ENCODE assay signal across 8 cellular contexts in the genomic region with DNA sequence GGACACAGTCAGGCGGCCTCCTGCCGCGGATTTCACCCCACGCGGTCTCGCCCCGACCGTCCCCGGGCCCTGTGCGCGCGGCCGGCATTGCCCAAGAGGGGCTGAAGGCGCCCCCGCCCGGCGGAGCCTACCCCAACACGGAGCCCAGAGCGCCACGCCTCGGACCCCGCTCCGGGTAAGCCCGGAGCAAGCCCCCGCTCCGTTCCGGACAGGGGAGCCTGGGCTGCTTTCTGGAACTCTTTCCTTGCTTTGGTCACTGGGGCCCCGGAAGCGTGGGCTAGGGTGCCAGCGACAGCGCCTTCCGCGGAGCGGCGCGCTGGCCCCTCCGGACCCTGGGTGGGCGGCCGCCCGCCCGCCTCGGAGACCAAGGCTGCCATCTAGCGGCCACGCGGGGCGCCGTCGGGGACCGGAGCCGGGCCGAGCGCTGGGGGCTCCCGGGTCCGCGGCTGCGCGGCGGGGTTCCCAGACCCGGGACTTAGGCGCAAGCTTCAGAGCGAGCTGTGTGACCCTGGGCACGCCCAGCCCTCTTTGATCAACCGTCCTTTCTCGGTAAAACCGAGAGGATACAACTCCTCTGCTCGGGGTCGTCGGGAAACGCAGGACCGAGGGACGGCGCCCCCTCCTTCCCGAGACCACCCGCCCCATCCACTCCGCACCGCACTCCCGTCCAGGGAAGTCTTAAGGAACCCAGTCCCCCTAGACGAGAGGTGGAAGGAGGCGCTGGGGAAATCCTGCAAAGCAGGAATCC. TPM values are rescaled to one million over a fixed set of nuclear protein-coding genes. Genes with fewer than 3 reads are reported as not detected.
A peak's percentile ranks its signal among the peaks of the same experiment; 100 is the strongest.
DNase-seq lines count a peak whose midpoint lies in the region; TF ChIP-seq lines count a peak whose summit lies in the region.

No MANE protein-coding gene starts in this region.

- H3K4me1 ChIP-seq in tibial artery: peaks cover 0 to 15% (median 9%) of the 10 kb centered on the region in 4 donors

- peaks cover 5% of the 10 kb centered on the region for H3K27me3 Mint-ChIP-seq in endothelial cell (ENCODE audit: unreplicated experiment)
- peaks cover 65% of the 10 kb centered on the region for H3K27me3 Mint-ChIP-seq in nephron progenitor cell (ENCODE audit: low read depth, poor library complexity)

- H3K4me3 Mint-ChIP-seq in endothelial cell (ENCODE audit: unreplicated experiment) (peak overlapping the region; percentile 76), nephron progenitor cell (peak overlapping the region; percentile 75)

- no peak for DNase-seq in AG10803 (ENCODE audit: low read depth)
- DNase-seq in HK-2 (ENCODE audit: unreplicated experiment): peak; percentile 17
- peak; percentile 54 to 64 for DNase-seq in activated CD4-positive, alpha-beta T cell treated with anti-CD3 and anti-CD28 coated beads, Interleukin-2, amount 50 U/mL, for 48 hours
- peak; percentile 95 for DNase-seq in endothelial cell (ENCODE audit: low spot score)
- DNase-seq in nephron progenitor cell: peak; percentile 93
- no peak for DNase-seq in tibial artery
- no peak for DNase-seq in KG1 (lab: John Stamatoyannopoulos, UW)
- no peak for DNase-seq in NCI-H524 treated with DMSO at 0.1 percent for 48 hours (lab: John Stamatoyannopoulos, UW)

- intact Hi-C loops in tibial artery (cut with DNase I; ENCODE audit: low total_unique reads): loop anchor here (10.0 kb wide), 2 partner anchors 203 to 783 kb away; no protein-coding TSS in a partner anchor

- H3K36me3 Mint-ChIP-seq in endothelial cell (ENCODE audit: low read depth, unreplicated experiment): no peaks in the 10 kb centered on the region
- no peaks in the 10 kb centered on the region for H3K36me3 Mint-ChIP-seq in nephron progenitor cell (ENCODE audit: low read depth)

- peaks cover 2 to 77% of the 10 kb centered on the region in 2 donors for H3K27me3 ChIP-seq in tibial artery

- no peaks in the 10 kb centered on the region for H3K36me3 ChIP-seq in tibial artery

- TF ChIP-seq CTCF in AG10803 (conservative IDR thresholded peaks at IDR 0.05; ENCODE audit: low read length): peak; percentile 27
- TF ChIP-seq CTCF in endothelial cell (IDR thresholded peaks at IDR 0.05; ENCODE audit: unreplicated experiment): peak; percentile 95
- peak; percentile 80 for TF ChIP-seq CTCF in nephron progenitor cell (IDR thresholded peaks at IDR 0.05)
- peak; percentile 63 to 68 for TF ChIP-seq CTCF in tibial artery (IDR thresholded peaks at IDR 0.05)

- H3K27ac Mint-ChIP-seq in endothelial cell (ENCODE audit: unreplicated experiment) (no peak overlapping the region), nephron progenitor cell (no peak overlapping the region)

- H3K4me1 Mint-ChIP-seq in endothelial cell (ENCODE audit: unreplicated experiment) (no peaks in the 10 kb centered on the region), nephron progenitor cell (peaks cover 69% of the 10 kb centered on the region)

- H3K9me3 ChIP-seq in tibial artery: no peaks in the 10 kb centered on the region

- H3K4me3 ChIP-seq in AG10803 (ENCODE audit: low read length) (no peak overlapping the region), tibial artery (peak overlapping the region in 1 of 2 donors; percentile 11)

- H3K9me3 Mint-ChIP-seq in endothelial cell (ENCODE audit: unreplicated experiment) (no peaks in the 10 kb centered on the region), nephron progenitor cell (peaks cover 8% of the 10 kb centered on the region)

- no peak overlapping the region for H3K27ac ChIP-seq in tibial artery

RNA-seq across cellular contexts. Expression of a gene that starts 41.4 kb away (rescaled TPM):
- 27.3 TPM for total RNA-seq in endothelial cell (ENCODE audit: unreplicated experiment)

RNA-seq across cellular contexts. Expression of a gene that starts 55.0 kb away (rescaled TPM):
- 34.6 TPM for total RNA-seq in endothelial cell (ENCODE audit: unreplicated experiment)

Comparison
In these comparisons a context has a peak if more than half of its experiments do, and no peak if none do; other contexts are left out.
1. DNase-seq: peak in HK-2 (single experiment), activated CD4-positive, alpha-beta T cell treated with anti-CD3 and anti-CD28 coated beads, Interleukin-2, amount 50 U/mL, for 48 hours (2 of 2), endothelial cell (single experiment) and nephron progenitor cell (single experiment); none in AG10803 (single experiment), tibial artery (0 of 2), KG1 (single experiment) and NCI-H524 treated with DMSO at 0.1 percent for 48 hours (single experiment).
2. CTCF ChIP-seq: peak in every context shown above with its lines; median percentile 95 in endothelial cell; 80 in nephron progenitor cell; 66 in tibial artery; 27 in AG10803.